ENCODE assay signal across 26 cellular contexts in the genomic region with DNA sequence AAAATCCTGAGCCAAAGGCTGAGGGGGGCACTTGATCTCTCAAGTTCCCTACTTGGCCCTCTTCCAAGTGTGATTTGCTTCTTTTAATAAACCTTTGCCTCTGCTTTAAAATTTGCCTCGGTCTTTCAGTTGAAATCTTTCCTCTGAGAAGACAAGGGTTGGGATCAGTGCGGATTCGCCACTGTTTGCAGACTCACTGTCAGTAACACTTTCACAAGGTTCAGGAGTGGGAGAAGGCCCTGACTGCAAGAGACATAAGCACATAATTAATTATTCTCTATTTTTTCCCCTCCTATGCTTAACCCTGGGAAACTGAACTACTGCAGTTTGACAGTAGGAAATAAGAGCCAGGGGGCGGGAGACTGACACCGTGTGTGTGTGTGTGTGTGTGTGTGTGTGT. TPM values are rescaled to one million over a fixed set of nuclear protein-coding genes. Genes with fewer than 3 reads are reported as not detected.
"Had no signal": no experiment of that assay in that cellular context is flagged by ENCODE, and none has a peak within 500 bp of the region (broad histone marks: within the 10 kb centered on the region; RNA-seq: fewer than 3 reads in every experiment).

No MANE protein-coding gene starts in this region.

- H3K27ac ChIP-seq: body of pancreas, cardiac muscle cell, neutrophil, ovary, psoas muscle, tibial nerve had no signal

- H3K4me1 ChIP-seq: psoas muscle had no signal

- DNase-seq: activated CD4-positive, alpha-beta T cell treated with anti-CD3 and anti-CD28 coated beads for 4 hours; activated CD4-positive, alpha-beta T cell treated with anti-CD3 and anti-CD28 coated beads, Interleukin-2, amount 50 U/mL, for 48 hours; activated CD8-positive, alpha-beta memory T cell treated with anti-CD3 and anti-CD28 coated beads, Interleukin-2, amount 50 U/mL, for 48 hours; activated naive CD4-positive, alpha-beta T cell treated with anti-CD3 and anti-CD28 coated beads, Interleukin-2, amount 50 U/mL, for 16 hours; activated T-cell treated with anti-CD3 and anti-CD28 coated beads, Interleukin-2, amount 50 U/mL, for 4 hours; anterior cingulate cortex; body of pancreas; erythroblast; left cardiac atrium; ovary; psoas muscle; right cardiac atrium; stimulated activated CD4-positive, alpha-beta T cell treated with anti-CD3 and anti-CD28 coated beads, Interleukin-12 subunit alpha, Interleukin-12 subunit beta, amount 100 ng/mL, for 4 hours; stimulated activated CD4-positive, alpha-beta T cell treated with anti-CD3 and anti-CD28 coated beads, Interleukin-4, amount 100 ng/mL, for 4 hours; substantia nigra; T1000 had no signal

- H3K4me3 ChIP-seq: body of pancreas, cardiac muscle cell, ovary, psoas muscle, tibial nerve had no signal

- H3K36me3 ChIP-seq: cardiac muscle cell, neutrophil, ovary, tibial nerve had no signal

- ATAC-seq: activated T-cell treated with anti-CD3 and anti-CD28 coated beads, Interleukin-2, amount 50 U/mL, for 4 hours; body of pancreas; left cardiac atrium; psoas muscle; right cardiac atrium; WTC11 had no signal

- H3K9me3 ChIP-seq: body of pancreas, neutrophil, ovary, psoas muscle, tibial nerve had no signal

- H3K27me3 ChIP-seq: body of pancreas, cardiac muscle cell, ovary, tibial nerve had no signal

RNA-seq across cellular contexts. Expression of a gene that starts 5.7 kb away (rescaled TPM):
- total RNA-seq: chondrocyte had no signal

RNA-seq across cellular contexts. Expression of a gene that starts 24.5 kb away (rescaled TPM):
- total RNA-seq: activated CD8-positive, alpha-beta memory T cell treated with anti-CD3 and anti-CD28 coated beads for 36 hours; activated T-helper 2 cell treated with anti-CD3 and anti-CD28 coated beads, Interferon-gamma antibody, Interleukin-2, Interleukin-4, amounts not matched to agents 10 μg/mL and 5 μg/mL and 100 μg/mL, durations not matched to agents 14 hours and 24 hours and 36 hours; body of pancreas; cardiac muscle cell; chondrocyte; frontal cortex; left cardiac atrium; myocyte; T-helper 1 cell treated with Interleukin-12 subunit alpha and Interleukin-12 subunit beta and Interleukin-4 antibody, amounts not matched to agents 30 ng/mL and 1 ng/mL, for 36 hours; tibial nerve had no signal
- polyA plus RNA-seq: cardiac muscle cell, ovary, psoas muscle had no signal
